16 cellular contexts compared by ENCODE assay signal in the genomic region with DNA sequence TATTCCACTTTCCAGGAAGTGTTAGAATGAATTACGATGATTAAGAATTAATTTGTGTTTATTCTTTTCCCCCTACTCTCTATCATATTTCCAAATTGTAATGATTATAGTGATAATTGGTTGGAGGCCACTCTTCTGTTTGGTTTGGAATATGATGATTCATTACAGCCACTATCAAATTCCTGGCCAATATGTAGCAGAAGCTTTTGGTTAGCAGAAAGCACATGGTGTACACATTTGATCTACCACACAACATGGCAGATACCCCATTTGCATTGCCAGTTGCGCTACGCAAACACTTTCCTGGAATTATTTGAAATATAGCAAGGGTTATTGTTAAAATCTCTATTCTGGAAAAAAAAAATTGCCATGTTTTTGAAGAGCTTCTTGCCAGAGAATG.
"Had no signal": no experiment of that assay in that cellular context is flagged by ENCODE, and none has a peak within 500 bp of the region (broad histone marks: within the 10 kb centered on the region; RNA-seq: fewer than 3 reads in every experiment).

No MANE protein-coding gene starts in this region.

- DNase-seq: activated CD4-positive, alpha-beta T cell treated with anti-CD3 and anti-CD28 coated beads, Interleukin-2, amount 50 U/mL, for 1 hour; activated effector memory CD4-positive, alpha-beta T cell treated with Interleukin-2 at 50 U/mL for 16 hours; activated T-cell treated with anti-CD3 and anti-CD28 coated beads, Interleukin-2, amount 50 U/mL, for 1 hour; amygdala; endodermal cell; erythroblast; foreskin melanocyte; heart left ventricle; islet precursor cell; left lung; natural killer cell; right cardiac atrium; stimulated activated CD4-positive, alpha-beta T cell treated with anti-CD3 and anti-CD28 coated beads, Interleukin-2, amount 100 ng/mL, for 24 hours; stimulated activated naive CD4-positive, alpha-beta T cell treated with Interleukin-2 at 50 U/mL for 16 hours; upper lobe of left lung had no signal

- H3K27me3 ChIP-seq: heart left ventricle, left lung, upper lobe of left lung had no signal

- H3K4me3 ChIP-seq: heart left ventricle, left lung, upper lobe of left lung had no signal

- H3K4me1 Mint-ChIP-seq: activated naive CD4-positive, alpha-beta T cell treated with anti-CD3 and anti-CD28 coated beads, Interleukin-2, amount 50 U/mL, for 24 hours; endodermal cell had no signal

- H3K9me3 Mint-ChIP-seq: endodermal cell had no signal

- H3K4me1 ChIP-seq: heart left ventricle, left lung, upper lobe of left lung had no signal

- H3K27ac Mint-ChIP-seq: activated naive CD4-positive, alpha-beta T cell treated with anti-CD3 and anti-CD28 coated beads, Interleukin-2, amount 50 U/mL, for 24 hours; endodermal cell; natural killer cell had no signal

- H3K27ac ChIP-seq: heart left ventricle, left lung, upper lobe of left lung had no signal

- H3K4me3 Mint-ChIP-seq: activated naive CD4-positive, alpha-beta T cell treated with anti-CD3 and anti-CD28 coated beads, Interleukin-2, amount 50 U/mL, for 24 hours; endodermal cell; natural killer cell had no signal

- H3K36me3 Mint-ChIP-seq: activated naive CD4-positive, alpha-beta T cell treated with anti-CD3 and anti-CD28 coated beads, Interleukin-2, amount 50 U/mL, for 24 hours; natural killer cell had no signal

- H3K9me3 ChIP-seq: heart left ventricle, left lung, upper lobe of left lung had no signal

- H3K36me3 ChIP-seq: heart left ventricle, left lung, upper lobe of left lung had no signal
